1 cellular context compared by ENCODE assay signal in the genomic region with DNA sequence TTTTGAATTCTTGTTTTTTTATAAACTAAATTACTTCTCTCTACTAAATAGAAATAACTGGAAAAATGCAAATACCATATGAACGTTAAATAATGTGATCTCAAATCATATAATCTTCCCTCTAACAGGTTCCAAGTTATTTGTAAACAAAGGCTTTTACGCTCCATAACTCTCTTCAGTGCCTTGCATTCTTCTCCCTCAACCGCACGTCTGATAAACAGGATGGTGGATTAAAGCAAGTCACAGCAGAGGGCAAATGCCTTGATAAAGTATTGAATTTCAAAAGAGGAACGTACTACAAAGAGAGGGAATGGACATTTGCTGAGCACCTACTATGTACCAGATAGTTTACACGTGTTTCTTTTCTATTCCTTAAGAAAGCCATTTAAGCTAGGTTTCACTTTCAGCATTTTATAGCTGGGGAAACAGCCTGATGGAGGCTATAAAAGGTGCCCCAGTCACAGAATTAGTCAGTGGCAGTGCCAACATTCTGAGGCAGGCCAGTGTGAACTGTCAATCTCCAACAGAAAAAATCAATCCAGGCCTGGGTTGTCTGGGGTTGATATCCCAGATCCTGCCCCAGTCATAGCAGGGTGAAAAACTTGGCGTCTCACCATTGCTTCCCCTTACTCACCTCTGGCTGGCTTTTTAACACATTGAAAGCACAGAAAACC.
TF ChIP-seq lines count a peak whose summit lies in the region.

No MANE protein-coding gene starts in this region.

TF ChIP-seq in GM12878, 131 proteins besides CTCF, POLR2A, EP300 and RAD21 (continued from another document):
- TF ChIP-seq GATAD2B (conservative IDR thresholded peaks at IDR 0.05; ENCODE audit: low read depth) (no peak), SUZ12 (IDR thresholded peaks at IDR 0.05; ENCODE audit: unreplicated experiment) (no peak), CREB1 (IDR thresholded peaks at IDR 0.05; ENCODE audit: low read depth) (no peak), BCL11A (IDR thresholded peaks at IDR 0.05; ENCODE audit: low read depth, low read length) (no peak), NR2C2 (IDR thresholded peaks at IDR 0.05; ENCODE audit: borderline replicate concordance, control insufficient read depth, insufficient read length, low read depth) (no peak), SMAD5 (IDR thresholded peaks at IDR 0.05; ENCODE audit: low read depth) (no peak), GABPA (IDR thresholded peaks at IDR 0.05; ENCODE audit: low read depth) (no peak), RUNX3 (IDR thresholded peaks at IDR 0.05; ENCODE audit: low read length) (no peak), ZNF622 (IDR thresholded peaks at IDR 0.05) (no peak)
